In the genomic region with DNA sequence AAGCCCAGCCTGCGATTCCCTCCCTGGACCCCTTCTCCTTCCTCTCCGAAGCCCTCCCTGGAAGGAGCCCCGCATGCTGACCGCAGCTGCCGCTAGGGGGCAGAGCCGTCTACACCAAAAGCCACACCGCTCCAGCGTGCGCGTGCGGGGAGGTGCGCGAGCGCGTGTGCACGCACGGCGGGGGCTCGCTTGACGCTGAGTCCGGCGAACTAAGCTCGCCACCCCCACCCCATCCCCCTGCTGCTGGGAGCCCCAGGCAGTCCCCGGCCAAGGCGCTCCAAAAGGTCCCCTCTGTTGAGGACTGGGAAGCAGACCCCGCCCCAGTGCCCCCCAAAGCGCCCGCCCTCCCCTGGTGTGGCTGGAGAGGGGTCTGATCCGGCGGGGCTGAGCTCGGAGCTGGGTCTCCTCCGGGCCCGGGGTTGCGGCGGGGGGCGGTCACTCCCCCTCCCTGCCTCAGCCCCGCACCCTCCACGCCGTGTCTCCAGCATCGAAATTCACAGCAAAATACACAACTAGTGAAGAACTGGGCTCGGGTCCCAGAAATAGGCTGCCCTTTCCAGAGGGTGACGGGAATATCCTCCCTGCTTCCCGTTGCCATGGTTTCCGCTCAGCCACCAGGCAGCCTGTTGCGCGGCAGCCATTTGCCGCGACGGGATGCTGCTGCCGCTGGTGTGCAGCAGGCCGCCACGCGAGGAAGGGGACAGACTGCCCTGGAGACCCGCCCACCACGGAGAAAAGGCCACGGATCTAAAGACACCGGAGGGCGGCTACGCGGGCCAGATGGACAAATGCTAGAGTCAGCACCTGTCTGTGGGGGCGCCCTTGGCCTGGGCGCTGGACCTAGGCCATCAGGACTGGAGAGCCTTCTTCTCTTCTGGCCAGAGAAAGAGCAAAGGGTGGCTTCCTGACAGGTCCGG, we compare ENCODE assay signal across 8 cellular contexts. TPM values are rescaled to one million over a fixed set of nuclear protein-coding genes. Genes with fewer than 3 reads are reported as not detected.
DNase-seq lines count a peak whose midpoint lies in the region; ATAC-seq, FAIRE-seq and TF ChIP-seq lines count a peak whose summit lies in the region.

No MANE protein-coding gene starts in this region.

- H3K27ac ChIP-seq in foreskin keratinocyte (no peak overlapping the region), stomach smooth muscle (ENCODE audit: low read length) (no peak overlapping the region)

- H3K36me3 ChIP-seq in stomach smooth muscle (ENCODE audit: control insufficient read depth in 2 of 2, insufficient read depth in 2 of 2, low read length in 2 of 2), result no peaks in the 10 kb centered on the region

- H3K27me3 ChIP-seq in foreskin keratinocyte (no peaks in the 10 kb centered on the region), stomach smooth muscle (ENCODE audit: control insufficient read depth in 1 of 2, insufficient read depth in 2 of 2, low read length in 2 of 2) (peaks cover 0 to 15% of the 10 kb centered on the region in 2 donors)

- FAIRE-seq in HTR-8/SVneo (lab: Jason Lieb, UNC), result peak; percentile 85

- peak overlapping the region; percentile 43 to 57 for H3K4me3 ChIP-seq in stomach smooth muscle (ENCODE audit: low read length in 2 of 2)

- peak; percentile 48 for DNase-seq in HTR-8/SVneo (ENCODE audit: insufficient read length, low spot score)
- peak; percentile 45 for DNase-seq in RPMI7951 (ENCODE audit: low read depth)
- DNase-seq in activated gamma-delta T cell treated with Interleukin-2 at 50 U/mL for 16 hours, result peak; percentile 74
- DNase-seq in foreskin keratinocyte, result peak in 1 of 2 donors; percentile 10
- peak; percentile 9 for DNase-seq in non-pigmented ciliary epithelial cell (ENCODE audit: low read depth)

- peak overlapping the region in 1 of 2 donors; percentile 15 for H3K9ac ChIP-seq in stomach smooth muscle (ENCODE audit: low read length in 2 of 2)

- TF ChIP-seq CTCF in GM12873 (IDR thresholded peaks at IDR 0.05; ENCODE audit: insufficient read depth, low read depth, low read length, missing control alignments) (peak; percentile 81), foreskin keratinocyte (conservative IDR thresholded peaks at IDR 0.05) (peak; percentile 74)

- H3K9me3 ChIP-seq in stomach smooth muscle (ENCODE audit: control insufficient read depth in 2 of 2, low read length in 2 of 2), result peaks cover 0 to 2% of the 10 kb centered on the region in 2 donors

- H3K4me1 ChIP-seq in foreskin keratinocyte, result no peaks in the 10 kb centered on the region
- peaks cover 12% of the 10 kb centered on the region for H3K4me1 ChIP-seq in stomach smooth muscle (ENCODE audit: control insufficient read depth, insufficient read depth, low read length)

- ATAC-seq in foreskin keratinocyte (peak; percentile 77), GM18519 (IDR thresholded peaks at IDR 0.05; ENCODE audit: low FRiP score, unreplicated experiment) (no peak)

RNA-seq across cellular contexts. Expression of a gene that starts 11.2 kb away (rescaled TPM):
- 27.2 and 28.1 TPM in 2 replicates for total RNA-seq in RPMI7951 (2014; rRNA removed; shearing (Covaris generic))
- 39.9 and 49.6 TPM in 2 replicates for total RNA-seq in foreskin keratinocyte
- polyA plus RNA-seq in foreskin keratinocyte, result 46.9 and 57.6 TPM in 2 replicates

RNA-seq across cellular contexts. Expression of a gene that starts 36.8 kb away (rescaled TPM):
- total RNA-seq in RPMI7951 (2014; rRNA removed; shearing (Covaris generic)), result 0.20 TPM in 1 of 2 replicates, not detected in the other
- 1.3 and 1.7 TPM in 2 replicates for total RNA-seq in foreskin keratinocyte
- 1.2 and 1.4 TPM in 2 replicates for polyA plus RNA-seq in foreskin keratinocyte
